Comparison of ENCODE assay signal across 16 cellular contexts in genomic region chr4:81826817-81827424, GRCh38.
"Had no signal": no experiment of that assay in that cellular context is flagged by ENCODE, and none has a peak within 500 bp of the region (broad histone marks: within the 10 kb centered on the region; RNA-seq: fewer than 3 reads in every experiment).

No MANE protein-coding gene starts in this region.

- H3K27me3 Mint-ChIP-seq: progenitor cell of endocrine pancreas had no signal

- H3K9me3 Mint-ChIP-seq: memory B cell; nephron; stimulated activated effector memory CD8-positive, alpha-beta T cell treated with anti-CD3 and anti-CD28 coated beads, Interleukin-12 subunit alpha, Interleukin-12 subunit beta, amount 100 ng/mL, for 72 hours had no signal

- H3K36me3 Mint-ChIP-seq: memory B cell; neural progenitor cell; stimulated activated effector memory CD8-positive, alpha-beta T cell treated with anti-CD3 and anti-CD28 coated beads, Interleukin-12 subunit alpha, Interleukin-12 subunit beta, amount 100 ng/mL, for 72 hours had no signal

- H3K4me1 Mint-ChIP-seq: nephron, neural progenitor cell had no signal

- H3K27ac Mint-ChIP-seq: memory B cell, nephron, neural progenitor cell, progenitor cell of endocrine pancreas had no signal

- ATAC-seq: esophagus mucosa, gastrocnemius medialis, left lobe of liver had no signal

- H3K4me3 Mint-ChIP-seq: memory B cell; nephron; neural progenitor cell; stimulated activated effector memory CD8-positive, alpha-beta T cell treated with anti-CD3 and anti-CD28 coated beads, Interleukin-12 subunit alpha, Interleukin-12 subunit beta, amount 100 ng/mL, for 72 hours had no signal

- DNase-seq: cortex of kidney; foreskin fibroblast; gastrocnemius medialis; head of caudate nucleus; kidney; sigmoid colon; stimulated activated CD4-positive, alpha-beta T cell treated with anti-CD3 and anti-CD28 coated beads, Interleukin-4, amount 100 ng/mL, for 24 hours; stimulated activated naive CD4-positive, alpha-beta T cell treated with Interleukin-2 at 50 U/mL for 16 hours; upper lobe of left lung had no signal
